ENCODE assay signal across 1 cellular context in the genomic region with DNA sequence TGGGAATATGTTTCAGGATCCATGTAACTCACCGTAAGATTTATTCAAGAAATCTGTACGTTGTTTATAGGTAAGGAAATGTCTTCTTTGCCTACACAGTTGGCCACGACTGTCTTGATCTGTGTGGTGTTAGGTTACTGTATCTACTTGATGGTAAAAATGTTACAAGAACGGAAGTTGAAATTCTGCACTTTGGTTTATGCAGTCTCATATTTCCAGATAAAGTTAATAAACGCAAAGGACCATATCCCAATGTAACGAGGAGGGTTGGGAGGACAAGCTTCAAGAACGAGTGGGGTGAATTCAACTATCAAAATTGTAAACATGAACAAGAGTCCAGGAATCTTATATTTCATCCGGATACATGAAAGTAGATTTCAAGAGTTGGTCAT.
TF ChIP-seq lines count a peak whose summit lies in the region.

No MANE protein-coding gene starts in this region.

TF ChIP-seq in K562, 482 proteins besides CTCF, POLR2A, EP300 and RAD21:
- TF ChIP-seq, protein P1, sequence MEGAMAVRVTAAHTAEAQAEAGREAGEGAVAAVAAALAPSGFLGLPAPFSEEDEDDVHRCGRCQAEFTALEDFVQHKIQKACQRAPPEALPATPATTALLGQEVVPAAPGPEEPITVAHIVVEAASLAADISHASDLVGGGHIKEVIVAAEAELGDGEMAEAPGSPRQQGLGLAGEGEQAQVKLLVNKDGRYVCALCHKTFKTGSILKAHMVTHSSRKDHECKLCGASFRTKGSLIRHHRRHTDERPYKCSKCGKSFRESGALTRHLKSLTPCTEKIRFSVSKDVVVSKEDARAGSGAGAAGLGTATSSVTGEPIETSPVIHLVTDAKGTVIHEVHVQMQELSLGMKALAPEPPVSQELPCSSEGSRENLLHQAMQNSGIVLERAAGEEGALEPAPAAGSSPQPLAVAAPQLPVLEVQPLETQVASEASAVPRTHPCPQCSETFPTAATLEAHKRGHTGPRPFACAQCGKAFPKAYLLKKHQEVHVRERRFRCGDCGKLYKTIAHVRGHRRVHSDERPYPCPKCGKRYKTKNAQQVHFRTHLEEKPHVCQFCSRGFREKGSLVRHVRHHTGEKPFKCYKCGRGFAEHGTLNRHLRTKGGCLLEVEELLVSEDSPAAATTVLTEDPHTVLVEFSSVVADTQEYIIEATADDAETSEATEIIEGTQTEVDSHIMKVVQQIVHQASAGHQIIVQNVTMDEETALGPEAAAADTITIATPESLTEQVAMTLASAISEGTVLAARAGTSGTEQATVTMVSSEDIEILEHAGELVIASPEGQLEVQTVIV (CRISPR knock-in tag; IDR thresholded peaks at IDR 0.05; ENCODE audit: borderline replicate concordance): no peak
- TF ChIP-seq SAFB (IDR thresholded peaks at IDR 0.05; ENCODE audit: borderline replicate concordance, low read depth, low read length): no peak
- no peak for TF ChIP-seq CBX3 (IDR thresholded peaks at IDR 0.05; ENCODE audit: borderline replicate concordance in 1 of 2, low read length in 2 of 2)
- no peak for TF ChIP-seq SETDB1 (IDR thresholded peaks at IDR 0.05; ENCODE audit: low read length)
- TF ChIP-seq SAFB2 (IDR thresholded peaks at IDR 0.05; ENCODE audit: borderline replicate concordance, low read depth, low read length, severe bottlenecking): no peak
- no peak for TF ChIP-seq ZNF165 (CRISPR knock-in tag; IDR thresholded peaks at IDR 0.05; ENCODE audit: borderline replicate concordance)
- TF ChIP-seq STAG1 (CRISPR knock-in tag; IDR thresholded peaks at IDR 0.05; ENCODE audit: borderline replicate concordance): no peak
- TF ChIP-seq, protein P2, sequence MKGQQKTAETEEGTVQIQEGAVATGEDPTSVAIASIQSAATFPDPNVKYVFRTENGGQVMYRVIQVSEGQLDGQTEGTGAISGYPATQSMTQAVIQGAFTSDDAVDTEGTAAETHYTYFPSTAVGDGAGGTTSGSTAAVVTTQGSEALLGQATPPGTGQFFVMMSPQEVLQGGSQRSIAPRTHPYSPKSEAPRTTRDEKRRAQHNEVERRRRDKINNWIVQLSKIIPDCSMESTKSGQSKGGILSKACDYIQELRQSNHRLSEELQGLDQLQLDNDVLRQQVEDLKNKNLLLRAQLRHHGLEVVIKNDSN (CRISPR knock-in tag; IDR thresholded peaks at IDR 0.05): no peak
- TF ChIP-seq DDX20 (tag; IDR thresholded peaks at IDR 0.05; ENCODE audit: low read depth): no peak
- no peak for TF ChIP-seq FOXP1 (CRISPR knock-in tag; IDR thresholded peaks at IDR 0.05)
- TF ChIP-seq ZNF140 (CRISPR knock-in tag; IDR thresholded peaks at IDR 0.05): no peak
- no peak for TF ChIP-seq HNRNPK (IDR thresholded peaks at IDR 0.05; ENCODE audit: low read depth, low read length, poor library complexity, severe bottlenecking)
